In genomic region chr13:81051873-81052272, GRCh38 we compare ENCODE assay signal across 14 cellular contexts.
DNase-seq lines count a peak whose midpoint lies in the region; ATAC-seq lines count a peak whose summit lies in the region.
"Had no signal": no experiment of that assay in that cellular context is flagged by ENCODE, and none has a peak within 500 bp of the region (broad histone marks: within the 10 kb centered on the region; RNA-seq: fewer than 3 reads in every experiment).

No MANE protein-coding gene starts in this region.

- DNase-seq in NCI-H1417 (lab: John Stamatoyannopoulos, UW) = peak in 2 of 3 experiments; percentile 8 to 47
- no peak for DNase-seq in NCI-H1417 treated with DMSO at 0.1 percent for 48 hours (lab: John Stamatoyannopoulos, UW)
- DNase-seq in RKO (ENCODE audit: low spot score) = peak; percentile 45
- peak; percentile 24 for DNase-seq in dermis blood vessel endothelial cell
- DNase-seq in pons (ENCODE audit: low spot score) = peak; percentile 56
- DNase-seq in HPDE6-E6E7 (ENCODE audit: extremely low spot score) = no peak
- DNase-seq in retina = no peak
- DNase-seq: activated CD4-positive, alpha-beta T cell treated with anti-CD3 and anti-CD28 coated beads, Interleukin-2, amount 50 U/mL, for 4 hours; activated T-cell treated with anti-CD3 and anti-CD28 coated beads, Interleukin-2, amount 50 U/mL, for 72 hours; NCI-H1105; NCI-H524 treated with DMSO at 0.1 percent for 48 hours; Right ventricle myocardium superior had no signal

- no peak for ATAC-seq in HG02840 (IDR thresholded peaks at IDR 0.05; ENCODE audit: low FRiP score, unreplicated experiment)
- ATAC-seq: activated T-cell treated with anti-CD3 and anti-CD28 coated beads, Interleukin-2, amount 50 U/mL, for 72 hours; stimulated activated memory B cell treated with anti-CD40 and anti-IgM and Interleukin-4, amounts not matched to agents 10 μg/mL and 1 μg/mL and 100 μg/mL, for 72 hours had no signal

Comparison
In these comparisons a context has a peak if more than half of its experiments do, and no peak if none do; other contexts are left out.
1. DNase-seq: peak in NCI-H1417 (2 of 3), RKO (single experiment), dermis blood vessel endothelial cell (single experiment) and pons (single experiment); none in NCI-H1417 treated with DMSO at 0.1 percent for 48 hours (single experiment), HPDE6-E6E7 (single experiment) and retina (single experiment).